34 cellular contexts compared by ENCODE assay signal in genomic region chr10:64444163-64444562, GRCh38.
DNase-seq lines count a peak whose midpoint lies in the region; ATAC-seq and TF ChIP-seq lines count a peak whose summit lies in the region.
"Had no signal": no experiment of that assay in that cellular context is flagged by ENCODE, and none has a peak within 500 bp of the region (broad histone marks: within the 10 kb centered on the region; RNA-seq: fewer than 3 reads in every experiment).

No MANE protein-coding gene starts in this region.

- no peak for DNase-seq in Calu3
- no peak for DNase-seq in GM23338 (ENCODE audit: low spot score)
- peak; percentile 54 for DNase-seq in PC-3
- no peak for DNase-seq in caudate nucleus (lab: John Stamatoyannopoulos, UW)
- DNase-seq in SHP77 (lab: John Stamatoyannopoulos, UW): no peak
- no peak for DNase-seq in NCI-H2171 treated with DMSO at 0.1 percent for 48 hours (lab: John Stamatoyannopoulos, UW)
- no peak for DNase-seq in COLO668 (lab: John Stamatoyannopoulos, UW; ENCODE audit: unreplicated experiment)
- DNase-seq: 8988T; ACHN; AML-193; BE2C; C1 segment of cervical spinal cord; Caco-2; CD4-positive, alpha-beta memory T cell; CD4-positive, alpha-beta T cell; CD4-positive, CD25-positive, alpha-beta regulatory T cell; CD8-positive, alpha-beta memory T cell; CD8-positive, alpha-beta T cell; COR-L47; DMS 273 treated with DMSO at 0.1 percent for 48 hours; DMS153; DMS53; DMS79; DMS79 treated with DMSO at 0.1 percent for 48 hours; DND-41; EL had no signal

- H3K79me2 ChIP-seq in GM23338 (replicated peaks; ENCODE audit: insufficient read depth) (no peaks in the 10 kb centered on the region), PC-3 (ENCODE audit: low read length) (no peaks in the 10 kb centered on the region)

- H3K4me1 ChIP-seq in GM23338 (ENCODE audit: insufficient read depth): no peaks in the 10 kb centered on the region
- H3K4me1 ChIP-seq in PC-3 (ENCODE audit: insufficient read depth, low read length): no peaks in the 10 kb centered on the region
- H3K4me1 ChIP-seq: A549; BE2C; BLaER1; BLaER1 treated with 17β-estradiol and CSF1 and Interleukin-3, amounts not matched to agents 10 nM and 100 nM; Caco-2 had no signal

- H4K20me1 ChIP-seq in GM23338 (replicated peaks; ENCODE audit: insufficient read depth): no peaks in the 10 kb centered on the region
- H4K20me1 ChIP-seq in PC-3 (ENCODE audit: low read length): no peaks in the 10 kb centered on the region
- H4K20me1 ChIP-seq: BLaER1; BLaER1 treated with 17β-estradiol and CSF1 and Interleukin-3, amounts not matched to agents 10 nM and 100 nM had no signal

- H3K9me3 Mint-ChIP-seq in Calu3 (ENCODE audit: low read depth, unreplicated experiment) (peaks cover 9% of the 10 kb centered on the region), GM23338 (peaks cover 36% of the 10 kb centered on the region)
- H3K9me3 Mint-ChIP-seq: CD4-positive, alpha-beta T cell had no signal

- CTCF ChIA-PET in Calu3 (lab: Charles Lee) (interaction anchor here (1.3 to 1.8 kb wide), 2 partner anchors 13 to 14 kb away, joined by 3 to 7 read pairs; no protein-coding TSS in a partner anchor), PC-3 (lab: Charles Lee) (no interaction called here)

- H3K27me3 ChIP-seq in GM23338 (ENCODE audit: insufficient read depth): no peaks in the 10 kb centered on the region
- H3K27me3 ChIP-seq in PC-3 (ENCODE audit: low read length): no peaks in the 10 kb centered on the region
- H3K27me3 ChIP-seq: BE2C; BLaER1; BLaER1 treated with 17β-estradiol and CSF1 and Interleukin-3, amounts not matched to agents 10 nM and 100 nM had no signal

- H3K4me3 Mint-ChIP-seq in Calu3 (ENCODE audit: low read depth, unreplicated experiment) (peak overlapping the region; percentile 7), GM23338 (no peak overlapping the region)
- H3K4me3 Mint-ChIP-seq: B cell; CD14-positive monocyte; CD4-positive, alpha-beta memory T cell; CD4-positive, alpha-beta T cell; CD4-positive, CD25-positive, alpha-beta regulatory T cell; CD8-positive, alpha-beta memory T cell; CD8-positive, alpha-beta T cell had no signal

- H3K9me2 ChIP-seq in GM23338 (ENCODE audit: insufficient read depth): no peaks in the 10 kb centered on the region
- H3K9me2 ChIP-seq in PC-3 (replicated peaks; ENCODE audit: low read length): no peaks in the 10 kb centered on the region

- H3K36me3 Mint-ChIP-seq in Calu3 (ENCODE audit: insufficient read depth, unreplicated experiment): peaks cover 8% of the 10 kb centered on the region
- peaks cover 14% of the 10 kb centered on the region; the same call in 2 of the 3 replicates for H3K36me3 Mint-ChIP-seq in GM23338 (ENCODE audit: low read depth)
- H3K36me3 Mint-ChIP-seq: CD14-positive monocyte; CD4-positive, alpha-beta memory T cell; CD4-positive, CD25-positive, alpha-beta regulatory T cell; CD8-positive, alpha-beta memory T cell; CD8-positive, alpha-beta T cell had no signal

- H2AFZ ChIP-seq in GM23338: peak overlapping the region; percentile 78; the same call in 1 of the 2 replicates
- no peak overlapping the region for H2AFZ ChIP-seq in PC-3 (ENCODE audit: low read length)

- H3K36me3 ChIP-seq in GM23338 (ENCODE audit: insufficient read depth) (no peaks in the 10 kb centered on the region), PC-3 (ENCODE audit: low read depth, low read length) (no peaks in the 10 kb centered on the region)
- H3K36me3 ChIP-seq: BE2C; BLaER1; BLaER1 treated with 17β-estradiol and CSF1 and Interleukin-3, amounts not matched to agents 10 nM and 100 nM had no signal

- POLR2A ChIA-PET in PC-3 (lab: Charles Lee; ENCODE audit: unreplicated experiment): interaction anchor here (0.5 kb wide), 1 partner anchor 71 kb away, joined by 4 read pairs; no protein-coding TSS in a partner anchor

- H3K27ac Mint-ChIP-seq in Calu3 (ENCODE audit: unreplicated experiment) (peak overlapping the region; percentile 89), GM23338 (no peak overlapping the region)
- H3K27ac Mint-ChIP-seq: B cell; CD14-positive monocyte; CD4-positive, alpha-beta memory T cell; CD4-positive, alpha-beta T cell; CD4-positive, CD25-positive, alpha-beta regulatory T cell; CD8-positive, alpha-beta memory T cell; CD8-positive, alpha-beta T cell had no signal

- H3K4me1 Mint-ChIP-seq in Calu3 (ENCODE audit: low read depth, unreplicated experiment) (peaks cover 14% of the 10 kb centered on the region), GM23338 (no peaks in the 10 kb centered on the region)
- H3K4me1 Mint-ChIP-seq: B cell; CD14-positive monocyte; CD4-positive, alpha-beta memory T cell; CD4-positive, CD25-positive, alpha-beta regulatory T cell; CD8-positive, alpha-beta memory T cell had no signal

- H3K9me3 ChIP-seq in PC-3 (ENCODE audit: low read length): no peaks in the 10 kb centered on the region
- H3K9me3 ChIP-seq: A549, BE2C, BLaER1 had no signal

- H3K27ac ChIP-seq in GM23338 (ENCODE audit: low read depth) (no peak overlapping the region), PC-3 (ENCODE audit: low read length) (peak overlapping the region; percentile 13), caudate nucleus (ENCODE audit: low read depth, low read length) (peak overlapping the region; percentile 28)
- H3K27ac ChIP-seq: 22Rv1; A549; BLaER1; BLaER1 treated with 17β-estradiol and CSF1 and Interleukin-3, amounts not matched to agents 10 nM and 100 nM; C4-2B had no signal

- intact Hi-C loops in Calu3 (cut with micrococcal nuclease; ENCODE audit: unreplicated experiment): no loop called here
- intact Hi-C loops in PC-3 (cut with micrococcal nuclease): loop anchor here (1.0 kb wide), 1 partner anchor 61 kb away; no protein-coding TSS in a partner anchor

- no peak for ATAC-seq in GM23338
- ATAC-seq in PC-3: peak; percentile 98
- ATAC-seq in HG02973 (IDR thresholded peaks at IDR 0.05; ENCODE audit: unreplicated experiment): no peak
- ATAC-seq: A549; CD8-positive, alpha-beta T cell had no signal

- TF ChIP-seq CTCF in Calu3 (IDR thresholded peaks at IDR 0.05; ENCODE audit: unreplicated experiment) (no peak), GM23338 (conservative IDR thresholded peaks at IDR 0.05; ENCODE audit: low read depth in 2 of 2) (no peak), PC-3 (conservative IDR thresholded peaks at IDR 0.05; ENCODE audit: low read depth, low read length) (no peak)

- H3F3A ChIP-seq in GM23338 (replicated peaks; ENCODE audit: low read depth) (no peaks in the 10 kb centered on the region), PC-3 (ENCODE audit: low read length, unreplicated experiment) (no peaks in the 10 kb centered on the region)

- BruUV-seq in Calu3 (replicated peaks; lab: Mats Ljungman, UMichigan): no TSS peak
- BruUV-seq in PC-3 (replicated peaks; lab: Mats Ljungman, UMichigan): no TSS peak

- H3K4me2 ChIP-seq in GM23338 (no peak overlapping the region), PC-3 (ENCODE audit: low read length) (no peak overlapping the region)
- H3K4me2 ChIP-seq: A549; BLaER1; BLaER1 treated with 17β-estradiol and CSF1 and Interleukin-3, amounts not matched to agents 10 nM and 100 nM had no signal

- H3K27me3 Mint-ChIP-seq in Calu3 (ENCODE audit: unreplicated experiment): no peaks in the 10 kb centered on the region
- H3K27me3 Mint-ChIP-seq in GM23338 (ENCODE audit: insufficient read depth, low read depth, poor library complexity): no peaks in the 10 kb centered on the region
- H3K27me3 Mint-ChIP-seq: B cell; CD4-positive, alpha-beta memory T cell; CD4-positive, alpha-beta T cell; CD4-positive, CD25-positive, alpha-beta regulatory T cell; CD8-positive, alpha-beta memory T cell had no signal

- no peak overlapping the region for H3K4me3 ChIP-seq in GM23338
- no peak overlapping the region for H3K4me3 ChIP-seq in PC-3 (ENCODE audit: low read length)
- H3K4me3 ChIP-seq: A549; BLaER1; BLaER1 treated with 17β-estradiol and CSF1 and Interleukin-3, amounts not matched to agents 10 nM and 100 nM had no signal

- no peak overlapping the region for H3K9ac ChIP-seq in PC-3 (ENCODE audit: low read length)
- H3K9ac ChIP-seq: BLaER1; BLaER1 treated with 17β-estradiol and CSF1 and Interleukin-3, amounts not matched to agents 10 nM and 100 nM had no signal

TF ChIP-seq in GM23338, 12 proteins besides CTCF, POLR2A, EP300 and RAD21:
- TF ChIP-seq ZNF331 (CRISPR knock-in tag; IDR thresholded peaks at IDR 0.05; ENCODE audit: low read depth) (no peak), POLR2AphosphoS5 (IDR thresholded peaks at IDR 0.05; ENCODE audit: low read depth) (no peak)
TF ChIP-seq in GM23338: peak in this region for 0.
